Comparison of ENCODE assay signal across 1 cellular context in genomic region chr10:72260215-72260587, GRCh38.
TF ChIP-seq lines count a peak whose summit lies in the region.

No MANE protein-coding gene starts in this region.

TF ChIP-seq in K562, 482 proteins besides CTCF, POLR2A, EP300 and RAD21 (continued from another document and continues in another):
- no peak for TF ChIP-seq ARID4B (CRISPR knock-in tag; IDR thresholded peaks at IDR 0.05)
- TF ChIP-seq UBTF (IDR thresholded peaks at IDR 0.05; ENCODE audit: borderline replicate concordance in 1 of 2, low read depth in 2 of 2, low read length in 2 of 2) = no peak
- no peak for TF ChIP-seq C11orf30 (IDR thresholded peaks at IDR 0.05; ENCODE audit: low read depth)
- TF ChIP-seq CBX3 (IDR thresholded peaks at IDR 0.05; ENCODE audit: borderline replicate concordance in 1 of 2, low read length in 2 of 2) = no peak
- no peak for TF ChIP-seq ZKSCAN3 (CRISPR knock-in tag; IDR thresholded peaks at IDR 0.05)
- TF ChIP-seq NR4A1 (CRISPR knock-in tag; IDR thresholded peaks at IDR 0.05) = no peak; the same call in 1 of the 2 replicates
- peak; percentile 96; the same call in 1 of the 2 replicates for TF ChIP-seq NR4A1 (tag; IDR thresholded peaks at IDR 0.05)
- no peak for TF ChIP-seq PHF8 (IDR thresholded peaks at IDR 0.05; ENCODE audit: borderline replicate concordance, low read length)
- TF ChIP-seq RBM22 (IDR thresholded peaks at IDR 0.05; ENCODE audit: low read depth, low read length, poor library complexity, severe bottlenecking) = no peak
- TF ChIP-seq ILF3 (IDR thresholded peaks at IDR 0.05; ENCODE audit: borderline replicate concordance) = no peak
- TF ChIP-seq SRF (CRISPR knock-in tag; IDR thresholded peaks at IDR 0.05) = 0 out of 4 replicates have a peak, but pooled peaks of 1 of the 2 experiments have one; percentile 22
- TF ChIP-seq PPARD (CRISPR knock-in tag; IDR thresholded peaks at IDR 0.05) = no peak
- no peak for TF ChIP-seq POLR2AphosphoS2 (IDR thresholded peaks at IDR 0.05; ENCODE audit: low read length)
- no peak for TF ChIP-seq FOXK2 (conservative IDR thresholded peaks at IDR 0.05 in 1 of 2, IDR thresholded peaks at IDR 0.05 in 1 of 2; ENCODE audit: low read depth in 2 of 2)
- TF ChIP-seq ZNF778 (CRISPR knock-in tag; IDR thresholded peaks at IDR 0.05) = no peak
- TF ChIP-seq TSHZ1 (CRISPR knock-in tag; IDR thresholded peaks at IDR 0.05) = peak; percentile 78; the same call in 1 of the 2 replicates
- TF ChIP-seq TEAD1 (CRISPR knock-in tag; IDR thresholded peaks at IDR 0.05) = no peak
- TF ChIP-seq ZNF830 (CRISPR knock-in tag; IDR thresholded peaks at IDR 0.05) = no peak
- TF ChIP-seq SAFB2 (IDR thresholded peaks at IDR 0.05; ENCODE audit: borderline replicate concordance, low read depth, low read length, severe bottlenecking) = no peak
- TF ChIP-seq MXD1 (CRISPR knock-in tag; IDR thresholded peaks at IDR 0.05; ENCODE audit: borderline replicate concordance, poor library complexity, severe bottlenecking) = no peak
- TF ChIP-seq TCF3 (CRISPR knock-in tag; IDR thresholded peaks at IDR 0.05) = 0 out of 2 replicates have a peak, but pooled peaks have one; percentile 23
- no peak for TF ChIP-seq SMARCE1 (IDR thresholded peaks at IDR 0.05)
- TF ChIP-seq SMARCA4 (IDR thresholded peaks at IDR 0.05) = no peak
- TF ChIP-seq SMARCC2 (IDR thresholded peaks at IDR 0.05; ENCODE audit: low read depth) = no peak
- TF ChIP-seq TFAP4 (CRISPR knock-in tag; IDR thresholded peaks at IDR 0.05; ENCODE audit: borderline replicate concordance) = no peak
- TF ChIP-seq EZH2 (IDR thresholded peaks at IDR 0.05; ENCODE audit: borderline replicate concordance, low read depth, low read length) = no peak
- TF ChIP-seq PTBP1 (IDR thresholded peaks at IDR 0.05; ENCODE audit: low read depth, low read length) = 0 out of 2 replicates have a peak, but pooled peaks have one; percentile 32
- peak; percentile 76; the same call in 1 of the 2 replicates for TF ChIP-seq HSF4 (CRISPR knock-in tag; IDR thresholded peaks at IDR 0.05; ENCODE audit: borderline replicate concordance)
- no peak for TF ChIP-seq NELFE (IDR thresholded peaks at IDR 0.05; ENCODE audit: insufficient read depth, insufficient read length)
- no peak for TF ChIP-seq ZFP36 (IDR thresholded peaks at IDR 0.05; ENCODE audit: low read depth, low read length, partially characterized antibody)
- TF ChIP-seq HMBOX1 (IDR thresholded peaks at IDR 0.05) = no peak
- no peak for TF ChIP-seq RBM15 (IDR thresholded peaks at IDR 0.05; ENCODE audit: insufficient read depth, low read length)
- 0 out of 2 replicates have a peak, but pooled peaks have one; percentile 6 for TF ChIP-seq RHOXF2B (CRISPR knock-in tag; conservative IDR thresholded peaks at IDR 0.05)
- TF ChIP-seq EWSR1 (IDR thresholded peaks at IDR 0.05; ENCODE audit: borderline replicate concordance, low read depth, partially characterized antibody) = no peak
- TF ChIP-seq ZNF764 (CRISPR knock-in tag; IDR thresholded peaks at IDR 0.05; ENCODE audit: low read depth) = no peak
- TF ChIP-seq AFF4 (CRISPR knock-in tag; IDR thresholded peaks at IDR 0.05) = 0 out of 2 replicates have a peak, but pooled peaks have one; percentile 52
- TF ChIP-seq ZNF384 (IDR thresholded peaks at IDR 0.05; ENCODE audit: low read depth, low read length) = no peak
- TF ChIP-seq TEAD2 (tag; IDR thresholded peaks at IDR 0.05) = peak; percentile 58; the same call in 1 of the 2 replicates
- no peak for TF ChIP-seq FOXA1 (IDR thresholded peaks at IDR 0.05; ENCODE audit: borderline replicate concordance)
- no peak for TF ChIP-seq CREB3L1 (IDR thresholded peaks at IDR 0.05; ENCODE audit: borderline replicate concordance, low read depth)
- no peak for TF ChIP-seq ARHGAP35 (IDR thresholded peaks at IDR 0.05; ENCODE audit: partially characterized antibody)
- TF ChIP-seq ZKSCAN1 (IDR thresholded peaks at IDR 0.05; ENCODE audit: low read depth, low read length) = no peak
- TF ChIP-seq HNRNPUL1 (IDR thresholded peaks at IDR 0.05; ENCODE audit: low read length) = no peak
- TF ChIP-seq ZNF217 (CRISPR knock-in tag; IDR thresholded peaks at IDR 0.05) = no peak
- no peak for TF ChIP-seq RBM34 (IDR thresholded peaks at IDR 0.05; ENCODE audit: borderline replicate concordance, insufficient read depth, low read length)
- TF ChIP-seq HDAC2 (IDR thresholded peaks at IDR 0.05) = no peak
